In genomic region chr9:112796485-112796884, GRCh38 we compare ENCODE assay signal across 2 cellular contexts.
A peak's percentile ranks its signal among the peaks of the same experiment; 100 is the strongest.
TF ChIP-seq lines count a peak whose summit lies in the region.

No MANE protein-coding gene starts in this region.

TF ChIP-seq in HepG2, 621 proteins besides CTCF, POLR2A, EP300 and RAD21:
- TF ChIP-seq CEBPB (IDR thresholded peaks at IDR 0.05; ENCODE audit: borderline replicate concordance, low read depth, low read length) (peak; percentile 49; the same call in 1 of the 2 replicates), ZNF879 (CRISPR knock-in tag; IDR thresholded peaks at IDR 0.05) (no peak)

TF ChIP-seq in H1, 55 proteins besides CTCF, POLR2A, EP300 and RAD21:
- TF ChIP-seq POLR2AphosphoS5 (IDR thresholded peaks at IDR 0.05; ENCODE audit: low read depth, low read length) = no peak
- TF ChIP-seq CBX5 (IDR thresholded peaks at IDR 0.05; ENCODE audit: low read depth, low read length) = no peak
- TF ChIP-seq BRCA1 (IDR thresholded peaks at IDR 0.05; ENCODE audit: low read depth, low read length) = no peak
- no peak for TF ChIP-seq RFX5 (IDR thresholded peaks at IDR 0.05; ENCODE audit: borderline replicate concordance, low read depth, low read length)
